12 cellular contexts compared by ENCODE assay signal in genomic region chr6:10847684-10848083, GRCh38. TPM values are rescaled to one million over a fixed set of nuclear protein-coding genes. Genes with fewer than 3 reads are reported as not detected.
DNase-seq lines count a peak whose midpoint lies in the region; ATAC-seq and TF ChIP-seq lines count a peak whose summit lies in the region.
"Had no signal": no experiment of that assay in that cellular context is flagged by ENCODE, and none has a peak within 500 bp of the region (broad histone marks: within the 10 kb centered on the region; RNA-seq: fewer than 3 reads in every experiment).

No MANE protein-coding gene starts in this region.

- peak; percentile 38 for DNase-seq in DMS79 treated with DMSO at 0.1 percent for 48 hours (lab: John Stamatoyannopoulos, UW)
- DNase-seq in DMS79 (lab: John Stamatoyannopoulos, UW) = no peak
- DNase-seq in GM23338 (ENCODE audit: low spot score) = peak; percentile 27
- DNase-seq in nephron progenitor cell = no peak
- no peak for DNase-seq in NCI-H526 (lab: John Stamatoyannopoulos, UW)
- no peak for DNase-seq in activated CD8-positive, alpha-beta memory T cell treated with anti-CD3 and anti-CD28 coated beads, Interleukin-2, amount 50 U/mL, for 48 hours
- no peak for DNase-seq in islet precursor cell
- DNase-seq: NCI-H1092 treated with DMSO at 0.1 percent for 48 hours had no signal

- H3K4me3 Mint-ChIP-seq in GM23338 (no peak overlapping the region), nephron progenitor cell (no peak overlapping the region)

- 0 out of 2 replicates have a peak, but pooled peaks cover 3% of the 10 kb centered on the region for H4K20me1 ChIP-seq in GM23338 (replicated peaks; ENCODE audit: insufficient read depth)
- H4K20me1 ChIP-seq in SU-DHL-6 (ENCODE audit: low read depth, low read length) = no peaks in the 10 kb centered on the region

- H3K9ac ChIP-seq in SU-DHL-6 (ENCODE audit: low read length) = no peak overlapping the region

- peaks cover 3% of the 10 kb centered on the region for H3K27me3 Mint-ChIP-seq in GM23338 (ENCODE audit: insufficient read depth, low read depth, poor library complexity)
- H3K27me3 Mint-ChIP-seq in nephron progenitor cell (ENCODE audit: low read depth, poor library complexity) = peaks cover 24% of the 10 kb centered on the region

- H3K9me2 ChIP-seq in GM23338 (ENCODE audit: insufficient read depth) (no peaks in the 10 kb centered on the region), SU-DHL-6 (replicated peaks; ENCODE audit: insufficient read depth, low read length) (no peaks in the 10 kb centered on the region)

- peak in 1 of 2 experiments; percentile 57; a peak in 3 of 4 replicates for TF ChIP-seq CTCF in GM23338 (conservative IDR thresholded peaks at IDR 0.05; ENCODE audit: low read depth in 2 of 2)
- TF ChIP-seq CTCF in SU-DHL-6 (IDR thresholded peaks at IDR 0.05; ENCODE audit: insufficient read depth, low read length, poor library complexity, severe bottlenecking) = peak; percentile 60
- TF ChIP-seq CTCF in nephron progenitor cell (IDR thresholded peaks at IDR 0.05) = peak; percentile 8

- no peaks in the 10 kb centered on the region for H3K9me3 ChIP-seq in SU-DHL-6 (ENCODE audit: insufficient read depth, low read length)
- H3K9me3 ChIP-seq: right atrium auricular region, SJSA1 had no signal

- H3K4me3 ChIP-seq in GM23338 (no peak overlapping the region), SU-DHL-6 (ENCODE audit: insufficient read depth, low read length, poor library complexity, severe bottlenecking) (no peak overlapping the region)
- H3K4me3 ChIP-seq: right atrium auricular region, SJSA1 had no signal

- H3K79me2 ChIP-seq in GM23338 (replicated peaks; ENCODE audit: insufficient read depth) = no peaks in the 10 kb centered on the region
- H3K79me2 ChIP-seq in SU-DHL-6 (ENCODE audit: insufficient read depth, low read length) = no peaks in the 10 kb centered on the region

- ATAC-seq in GM23338 = no peak

- H3K27ac ChIP-seq in GM23338 (ENCODE audit: low read depth) (no peak overlapping the region), SU-DHL-6 (ENCODE audit: low read depth, low read length) (no peak overlapping the region)
- H3K27ac ChIP-seq: right atrium auricular region, SJSA1 had no signal

- H3K27ac Mint-ChIP-seq in GM23338 = no peak overlapping the region
- H3K27ac Mint-ChIP-seq in nephron progenitor cell = no peak overlapping the region

- no peaks in the 10 kb centered on the region for H3K27me3 ChIP-seq in GM23338 (ENCODE audit: insufficient read depth)
- H3K27me3 ChIP-seq in SU-DHL-6 (ENCODE audit: low read length) = no peaks in the 10 kb centered on the region
- H3K27me3 ChIP-seq: right atrium auricular region, SJSA1 had no signal

- no peak overlapping the region for H3K4me2 ChIP-seq in GM23338
- no peak overlapping the region for H3K4me2 ChIP-seq in SU-DHL-6 (ENCODE audit: low read depth, low read length, poor library complexity, severe bottlenecking)

- H3K9me3 Mint-ChIP-seq in GM23338 = no peaks in the 10 kb centered on the region; the same call in 2 of the 3 replicates
- peaks cover 30% of the 10 kb centered on the region for H3K9me3 Mint-ChIP-seq in nephron progenitor cell

- no peaks in the 10 kb centered on the region for H3K4me1 Mint-ChIP-seq in GM23338
- H3K4me1 Mint-ChIP-seq in nephron progenitor cell = peaks cover 29% of the 10 kb centered on the region

- no peaks in the 10 kb centered on the region for H3K4me1 ChIP-seq in GM23338 (ENCODE audit: insufficient read depth)
- H3K4me1 ChIP-seq: right atrium auricular region, SJSA1 had no signal

- H3K36me3 ChIP-seq in GM23338 (ENCODE audit: insufficient read depth) = no peaks in the 10 kb centered on the region
- no peaks in the 10 kb centered on the region for H3K36me3 ChIP-seq in SU-DHL-6 (ENCODE audit: low read length)
- H3K36me3 ChIP-seq: right atrium auricular region, SJSA1 had no signal

- H3K36me3 Mint-ChIP-seq in GM23338 (ENCODE audit: low read depth) = no peaks in the 10 kb centered on the region
- H3K36me3 Mint-ChIP-seq in nephron progenitor cell (ENCODE audit: low read depth) = peaks cover 16% of the 10 kb centered on the region

- H3F3A ChIP-seq in GM23338 (replicated peaks; ENCODE audit: low read depth) (no peaks in the 10 kb centered on the region), SU-DHL-6 (ENCODE audit: insufficient read depth) (no peaks in the 10 kb centered on the region)

- H2AFZ ChIP-seq in GM23338 (no peak overlapping the region), SU-DHL-6 (ENCODE audit: low read depth, low read length, severe bottlenecking) (no peak overlapping the region)

TF ChIP-seq in GM23338, 12 proteins besides CTCF, POLR2A, EP300 and RAD21:
- TF ChIP-seq ZNF331 (CRISPR knock-in tag; IDR thresholded peaks at IDR 0.05; ENCODE audit: low read depth) (no peak), EZH2phosphoT487 (IDR thresholded peaks at IDR 0.05; ENCODE audit: unreplicated experiment) (no peak)

RNA-seq across cellular contexts. Expression of gene MAK, which starts 9.3 kb away (rescaled TPM):
- 0.35 and 0.50 TPM in 2 replicates for total RNA-seq in GM23338 (2014; rRNA removed; shearing (Covaris generic))
- polyA plus RNA-seq in GM23338 (2016; fragmentation: Nextera tagmentation; extraction: Ambion mirVana) = 1.2 and 1.6 TPM in 2 replicates
- total RNA-seq: lower leg skin, SJSA1 had no signal

RNA-seq across cellular contexts. Expression of gene GCM2, which starts 34.2 kb away (rescaled TPM):
- total RNA-seq in GM23338 (2014; rRNA removed; shearing (Covaris generic)) = 0.66 TPM in 1 of 2 replicates, not detected in the other
- polyA plus RNA-seq in GM23338 (2016; fragmentation: Nextera tagmentation; extraction: Ambion mirVana) = 0.35 TPM in 1 of 2 replicates, not detected in the other
- total RNA-seq: lower leg skin, right atrium auricular region, SJSA1 had no signal

RNA-seq across cellular contexts. Expression of gene SYCP2L, which starts 39.2 kb away (rescaled TPM):
- 4.9 and 11.0 TPM in 2 replicates for total RNA-seq in GM23338 (2014; rRNA removed; shearing (Covaris generic))
- polyA plus RNA-seq in GM23338 (2016; fragmentation: Nextera tagmentation; extraction: Ambion mirVana) = 8.5 and 10.5 TPM in 2 replicates

Comparison
In these comparisons a context has a peak if more than half of its experiments do, and no peak if none do; other contexts are left out.
1. DNase-seq: peak in DMS79 treated with DMSO at 0.1 percent for 48 hours (single experiment) and GM23338 (single experiment); none in DMS79 (single experiment), nephron progenitor cell (single experiment), NCI-H526 (0 of 2), activated CD8-positive, alpha-beta memory T cell treated with anti-CD3 and anti-CD28 coated beads, Interleukin-2, amount 50 U/mL, for 48 hours (single experiment) and islet precursor cell (single experiment).